15 cellular contexts compared by ENCODE assay signal in genomic region chr6:8785223-8785622, GRCh38.
DNase-seq lines count a peak whose midpoint lies in the region; ATAC-seq and TF ChIP-seq lines count a peak whose summit lies in the region.
"Had no signal": no experiment of that assay in that cellular context is flagged by ENCODE, and none has a peak within 500 bp of the region (broad histone marks: within the 10 kb centered on the region; RNA-seq: fewer than 3 reads in every experiment).

No MANE protein-coding gene starts in this region.

- no peak overlapping the region for H3K4me2 ChIP-seq in Karpas-422 (ENCODE audit: low read depth, low read length, poor library complexity, severe bottlenecking)
- H3K4me2 ChIP-seq: GM23338, KMS-11 had no signal

- no peaks in the 10 kb centered on the region for H3K9me2 ChIP-seq in Karpas-422 (replicated peaks; ENCODE audit: insufficient read depth, low read length)

- peak overlapping the region; percentile 22; the same call in 1 of the 2 replicates for H3K27ac ChIP-seq in SK-N-MC
- no peak overlapping the region for H3K27ac ChIP-seq in Karpas-422 (ENCODE audit: low read length)
- H3K27ac ChIP-seq: HL-60, KMS-11 had no signal

- no peaks in the 10 kb centered on the region for H3K36me3 ChIP-seq in SK-N-MC (ENCODE audit: insufficient read depth, low read length)
- no peaks in the 10 kb centered on the region for H3K36me3 ChIP-seq in Karpas-422 (ENCODE audit: insufficient read depth, low read length)

- no peaks in the 10 kb centered on the region for H3K4me1 ChIP-seq in Karpas-422 (ENCODE audit: low read length)
- H3K4me1 ChIP-seq: Caco-2 had no signal

- no peaks in the 10 kb centered on the region for H3K79me2 ChIP-seq in Karpas-422 (ENCODE audit: low read length)

- no peaks in the 10 kb centered on the region for H4K20me1 ChIP-seq in Karpas-422 (ENCODE audit: insufficient read depth, low read depth, low read length)

- DNase-seq in DMS79 treated with DMSO at 0.1 percent for 48 hours (lab: John Stamatoyannopoulos, UW) (peak; percentile 24), SK-N-MC (ENCODE audit: low read depth, low spot score) (peak; percentile 64), epithelial cell of esophagus (ENCODE audit: low read depth) (peak; percentile 26), DMS153 (lab: John Stamatoyannopoulos, UW) (no peak), Karpas-422 (no peak)
- DNase-seq: C1 segment of cervical spinal cord; Caco-2; CD4-positive, CD25-positive, alpha-beta regulatory T cell; DND-41; H7 had no signal

- H3K9ac ChIP-seq in SK-N-MC (ENCODE audit: insufficient read length) (no peak overlapping the region), Karpas-422 (ENCODE audit: low read length) (no peak overlapping the region)
- H3K9ac ChIP-seq: KMS-11 had no signal

- no peak for TF ChIP-seq CTCF in epithelial cell of esophagus (IDR thresholded peaks at IDR 0.05; ENCODE audit: insufficient read depth, low read depth, low read length, missing control alignments)

- no peaks in the 10 kb centered on the region for H3K27me3 ChIP-seq in Karpas-422 (ENCODE audit: low read length)

- H3K9me3 ChIP-seq in SK-N-MC (ENCODE audit: low read depth, low read length) (no peaks in the 10 kb centered on the region), Karpas-422 (ENCODE audit: low read length) (no peaks in the 10 kb centered on the region)
- H3K9me3 ChIP-seq: Caco-2 had no signal

- ATAC-seq in HG02840 (IDR thresholded peaks at IDR 0.05; ENCODE audit: low FRiP score, unreplicated experiment) (no peak), HG03139 (IDR thresholded peaks at IDR 0.05; ENCODE audit: unreplicated experiment) (no peak)
- ATAC-seq: GM23338 had no signal

- no peak overlapping the region for H2AFZ ChIP-seq in Karpas-422 (ENCODE audit: low read length)
- H2AFZ ChIP-seq: GM23338 had no signal

- 0 out of 2 replicates have a peak overlapping the region, but pooled peaks have one; percentile 9 for H3K4me3 ChIP-seq in SK-N-MC
- no peak overlapping the region for H3K4me3 ChIP-seq in epithelial cell of esophagus (ENCODE audit: low read length)
- no peak overlapping the region for H3K4me3 ChIP-seq in Karpas-422 (ENCODE audit: low read length)
- H3K4me3 ChIP-seq: GM23338 had no signal

Comparison
In these comparisons a context has a peak if more than half of its experiments do, and no peak if none do; other contexts are left out.
1. DNase-seq: peak in DMS79 treated with DMSO at 0.1 percent for 48 hours (single experiment), SK-N-MC (single experiment) and epithelial cell of esophagus (single experiment); none in DMS153 (single experiment) and Karpas-422 (single experiment).